ENCODE assay signal across 10 cellular contexts in genomic region chr3:15558581-15558980, GRCh38. TPM values are rescaled to one million over a fixed set of nuclear protein-coding genes. Genes with fewer than 3 reads are reported as not detected.
"Had no signal": no experiment of that assay in that cellular context is flagged by ENCODE, and none has a peak within 500 bp of the region (broad histone marks: within the 10 kb centered on the region; RNA-seq: fewer than 3 reads in every experiment).

No MANE protein-coding gene starts in this region.

- H3K4me3 ChIP-seq: GM23338, K562 had no signal

- FAIRE-seq: H1, H54, K562 had no signal

- H2AFZ ChIP-seq: GM23338 had no signal

- H3K4me2 ChIP-seq: GM23338 had no signal

- H3K27ac ChIP-seq: HL-60 had no signal

- DNase-seq: H9, HCEC 1CT, IMR-90, KG1 had no signal

RNA-seq across cellular contexts. Expression of gene COLQ, which starts 37.1 kb away (rescaled TPM):
- total RNA-seq: HT1080 had no signal
